ENCODE assay signal across 1 cellular context in genomic region chr2:23386422-23387220, GRCh38.
TF ChIP-seq lines count a peak whose summit lies in the region.

No MANE protein-coding gene starts in this region.

TF ChIP-seq in GM23338, 12 proteins besides CTCF, POLR2A, EP300 and RAD21 (continued from another document):
- TF ChIP-seq EZH2phosphoT487 (IDR thresholded peaks at IDR 0.05; ENCODE audit: unreplicated experiment), result peak; percentile 79
